ENCODE assay signal across 8 cellular contexts in the genomic region with DNA sequence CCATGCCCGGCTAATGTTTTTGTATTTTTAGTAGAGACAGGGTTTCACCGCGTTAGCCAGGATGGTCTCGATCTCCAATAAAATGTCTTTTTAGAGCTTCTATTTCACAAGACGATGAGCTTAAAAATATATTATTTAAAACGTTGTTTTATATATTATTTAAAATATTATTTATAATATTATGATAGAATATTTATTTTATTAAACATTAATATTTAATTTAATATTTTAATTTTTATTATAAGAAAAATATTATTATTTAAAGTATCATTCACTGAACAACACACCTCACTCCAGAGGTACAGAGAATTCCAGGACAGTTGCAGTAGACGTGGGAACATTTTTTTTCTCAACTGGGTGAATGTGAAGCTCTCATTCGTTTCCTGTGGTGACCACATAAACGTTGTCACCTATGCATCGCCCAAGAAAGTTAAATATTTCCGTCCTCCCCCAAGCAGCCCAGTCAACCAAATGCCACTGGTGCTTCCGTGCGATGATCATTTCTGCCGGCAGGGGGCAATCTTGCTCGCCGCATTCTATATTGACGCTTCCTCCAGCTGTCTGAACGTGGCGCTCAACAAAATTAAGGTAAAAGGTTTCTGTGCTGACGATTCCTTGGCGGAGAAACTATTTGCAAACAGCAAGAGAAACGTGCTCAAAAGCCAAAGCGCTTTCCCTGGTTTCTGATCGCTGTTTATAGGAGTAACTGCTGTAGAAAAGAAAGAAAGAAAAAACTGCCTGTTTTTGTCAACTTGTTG. TPM values are rescaled to one million over a fixed set of nuclear protein-coding genes. Genes with fewer than 3 reads are reported as not detected.
A peak's percentile ranks its signal among the peaks of the same experiment; 100 is the strongest.
DNase-seq lines count a peak whose midpoint lies in the region; ATAC-seq, FAIRE-seq and TF ChIP-seq lines count a peak whose summit lies in the region.

No MANE protein-coding gene starts in this region.

- peak; percentile 93 for TF ChIP-seq CTCF in PC-9 (conservative IDR thresholded peaks at IDR 0.05)
- TF ChIP-seq CTCF in fibroblast of lung (conservative IDR thresholded peaks at IDR 0.05 in 1 of 2, IDR thresholded peaks at IDR 0.05 in 1 of 2; ENCODE audit: low read depth in 1 of 2, low read length in 2 of 2), result peak; percentile 95
- peak; percentile 91 for TF ChIP-seq CTCF in natural killer cell (IDR thresholded peaks at IDR 0.05)

- no peak overlapping the region for H3K9ac ChIP-seq in fibroblast of lung (ENCODE audit: insufficient read depth, low read length)

- no peaks in the 10 kb centered on the region for H3K27me3 ChIP-seq in PC-9 (ENCODE audit: insufficient read depth, low read depth)
- H3K27me3 ChIP-seq in fibroblast of lung (ENCODE audit: control insufficient read depth, insufficient read depth, low read length), result no peaks in the 10 kb centered on the region

- intact Hi-C loops in PC-9 (cut with micrococcal nuclease; ENCODE audit: unreplicated experiment), result loop anchor here (1.0 to 10.0 kb wide), 3 partner anchors 151 to 418 kb away; no protein-coding TSS in a partner anchor
- intact Hi-C loops in natural killer cell (cut with micrococcal nuclease), result loop anchor here (1.0 to 2.0 kb wide), 3 partner anchors 151 to 420 kb away; no protein-coding TSS in a partner anchor

- H3K9me3 Mint-ChIP-seq in activated T-cell treated with anti-CD3 and anti-CD28 coated beads, Interleukin-2, amount 50 U/mL, for 24 hours, result no peaks in the 10 kb centered on the region
- H3K9me3 Mint-ChIP-seq in natural killer cell, result no peaks in the 10 kb centered on the region

- peaks cover 15% of the 10 kb centered on the region; the same call in 1 of the 2 replicates for H3F3A ChIP-seq in PC-9 (ENCODE audit: insufficient read depth, low read depth)

- H3K79me2 ChIP-seq in PC-9 (ENCODE audit: low read depth) (no peaks in the 10 kb centered on the region), fibroblast of lung (ENCODE audit: control insufficient read depth, insufficient read depth, low read length) (no peaks in the 10 kb centered on the region)

- H3K27me3 Mint-ChIP-seq in activated T-cell treated with anti-CD3 and anti-CD28 coated beads, Interleukin-2, amount 50 U/mL, for 24 hours, result peaks cover 10% of the 10 kb centered on the region
- peaks cover under 1 to 3% of the 10 kb centered on the region in 2 donors for H3K27me3 Mint-ChIP-seq in natural killer cell (ENCODE audit: low read depth in 2 of 2)

- H3K27ac ChIP-seq in PC-9 (no peak overlapping the region), fibroblast of lung (ENCODE audit: insufficient read depth, low read length) (no peak overlapping the region)

- H3K4me2 ChIP-seq in PC-9, result peak overlapping the region; percentile 76
- peak overlapping the region; percentile 58 for H3K4me2 ChIP-seq in fibroblast of lung (ENCODE audit: extremely low read depth, insufficient read depth, low read length)

- H3K36me3 ChIP-seq in PC-9 (ENCODE audit: low read depth) (no peaks in the 10 kb centered on the region), fibroblast of lung (ENCODE audit: control insufficient read depth, insufficient read depth, low read length) (no peaks in the 10 kb centered on the region)

- no peak overlapping the region for H3K4me3 Mint-ChIP-seq in activated T-cell treated with anti-CD3 and anti-CD28 coated beads, Interleukin-2, amount 50 U/mL, for 24 hours
- peak overlapping the region; percentile 57 for H3K4me3 Mint-ChIP-seq in natural killer cell

- no peaks in the 10 kb centered on the region for H4K20me1 ChIP-seq in PC-9 (ENCODE audit: insufficient read depth)
- H4K20me1 ChIP-seq in fibroblast of lung (ENCODE audit: control insufficient read depth, extremely low read depth, insufficient read depth, low read length), result no peaks in the 10 kb centered on the region

- H3K4me1 Mint-ChIP-seq in activated T-cell treated with anti-CD3 and anti-CD28 coated beads, Interleukin-2, amount 50 U/mL, for 24 hours (ENCODE audit: low read depth), result peaks cover 7% of the 10 kb centered on the region
- H3K4me1 Mint-ChIP-seq in natural killer cell, result peaks cover 5 to 7% of the 10 kb centered on the region in 2 donors

- peaks cover 24% of the 10 kb centered on the region for H3K4me1 ChIP-seq in PC-9 (replicated peaks; ENCODE audit: insufficient read depth)
- H3K4me1 ChIP-seq in fibroblast of lung (ENCODE audit: control insufficient read depth, extremely low read depth, insufficient read depth, low read length), result no peaks in the 10 kb centered on the region

- DNase-seq in CMK (ENCODE audit: low read depth) (peak; percentile 37), HTR-8/SVneo (ENCODE audit: insufficient read length, low spot score) (peak; percentile 86), PC-9 (peak; percentile 77 to 88), fibroblast of lung (ENCODE audit: low read depth in 2 of 2) (peak; percentile 50 to 68), natural killer cell (peak; percentile 84)
- peak; percentile 91 for DNase-seq in activated T-cell treated with anti-CD3 and anti-CD28 coated beads, Interleukin-2, amount 50 U/mL, for 24 hours
- DNase-seq in stimulated activated naive CD4-positive, alpha-beta T cell (lab: John Stamatoyannopoulos, UW), result peak; percentile 54 to 88 (median 74)

- no peak overlapping the region for H3K27ac Mint-ChIP-seq in activated T-cell treated with anti-CD3 and anti-CD28 coated beads, Interleukin-2, amount 50 U/mL, for 24 hours
- H3K27ac Mint-ChIP-seq in natural killer cell, result no peak overlapping the region

- BruUV-seq in PC-9 (replicated peaks; lab: Mats Ljungman, UMichigan), result no TSS peak

- peak; percentile 87 for FAIRE-seq in HTR-8/SVneo (lab: Jason Lieb, UNC)

- H3K9me3 ChIP-seq in PC-9 (ENCODE audit: insufficient read depth, low read depth) (no peaks in the 10 kb centered on the region), fibroblast of lung (ENCODE audit: control insufficient read depth, insufficient read depth, low read depth, low read length) (no peaks in the 10 kb centered on the region)

- H3K4me3 ChIP-seq in PC-9 (peak overlapping the region; percentile 23; the same call in 1 of the 2 replicates), fibroblast of lung (replicated peaks in 1 of 4; ENCODE audit: control extremely low read depth in 1 of 4, insufficient read depth in 1 of 4, low read depth in 3 of 4, low read length in 4 of 4) (peak overlapping the region in 3 of 4 experiments; percentile 1 to 30 (median 29))

- POLR2A ChIA-PET in PC-9 (lab: Charles Lee; ENCODE audit: unreplicated experiment), result interaction anchor here (0.7 kb wide), 1 partner anchor 155 kb away, joined by 3 read pairs; no protein-coding TSS in a partner anchor

- CTCF ChIA-PET in PC-9 (lab: Charles Lee), result interaction anchor here (0.6 to 3.8 kb wide), 12 partner anchors 11 to 324 kb away, joined by 3 to 23 read pairs (median 3); a partner anchor contains a TSS

- H3K9me2 ChIP-seq in PC-9 (ENCODE audit: insufficient read depth), result no peaks in the 10 kb centered on the region

- ATAC-seq in GM19463 (IDR thresholded peaks at IDR 0.05; ENCODE audit: unreplicated experiment), result peak; percentile 97
- ATAC-seq in natural killer cell, result peak; percentile 85 to 98 (median 92)

- H3K36me3 Mint-ChIP-seq in activated T-cell treated with anti-CD3 and anti-CD28 coated beads, Interleukin-2, amount 50 U/mL, for 24 hours (ENCODE audit: low read depth), result no peaks in the 10 kb centered on the region
- no peaks in the 10 kb centered on the region for H3K36me3 Mint-ChIP-seq in natural killer cell

- peak overlapping the region; percentile 73 for H2AFZ ChIP-seq in PC-9
- H2AFZ ChIP-seq in fibroblast of lung (ENCODE audit: low read length), result peak overlapping the region; percentile 55

RNA-seq across cellular contexts. Expression of a gene that starts 41.7 kb away (rescaled TPM):
- total RNA-seq in PC-9 (2021) (not detected in 2 replicates), fibroblast of lung (not detected in 2 replicates), natural killer cell (not detected)
- not detected in 2 replicates for polyA plus RNA-seq in fibroblast of lung
- not detected in 2 replicates for polyA plus RNA-seq in fibroblast of lung (2012)
- not detected in 2 replicates for polyA minus RNA-seq in fibroblast of lung (ENCODE audit: low replicate concordance)

RNA-seq across cellular contexts. Expression of a gene that starts 55.8 kb away (rescaled TPM):
- total RNA-seq in PC-9 (2021) (11.3 and 12.4 TPM in 2 replicates), fibroblast of lung (1.0 and 1.8 TPM in 2 replicates), natural killer cell (1 to 10 TPM; 1.4 to 3.5 (median 2.2) TPM)
- polyA plus RNA-seq in fibroblast of lung, result 5.9 and 12.3 TPM in 2 replicates
- 4.0 and 8.0 TPM in 2 replicates for polyA plus RNA-seq in fibroblast of lung (2012)
- 2.6 and 16.3 TPM in 2 replicates for polyA minus RNA-seq in fibroblast of lung (ENCODE audit: low replicate concordance)

Comparison
In these comparisons a context has a peak if more than half of its experiments do, and no peak if none do; other contexts are left out.
1. DNase-seq: peak in every context shown above with its lines; median percentile 91 in activated T-cell treated with anti-CD3 and anti-CD28 coated beads, Interleukin-2, amount 50 U/mL, for 24 hours; 86 in HTR-8/SVneo; 84 in natural killer cell; 82 in PC-9; 74 in stimulated activated naive CD4-positive, alpha-beta T cell; 59 in fibroblast of lung; 37 in CMK.